10 cellular contexts compared by ENCODE assay signal in genomic region chr1:232575524-232576040, GRCh38. TPM values are rescaled to one million over a fixed set of nuclear protein-coding genes. Genes with fewer than 3 reads are reported as not detected.
DNase-seq lines count a peak whose midpoint lies in the region; TF ChIP-seq lines count a peak whose summit lies in the region.
"Had no signal": no experiment of that assay in that cellular context is flagged by ENCODE, and none has a peak within 500 bp of the region (broad histone marks: within the 10 kb centered on the region; RNA-seq: fewer than 3 reads in every experiment).

No MANE protein-coding gene starts in this region.

- H3K9me3 Mint-ChIP-seq in chondrocyte (ENCODE audit: low read depth) (no peaks in the 10 kb centered on the region), neural progenitor cell (no peaks in the 10 kb centered on the region)

- H3K36me3 Mint-ChIP-seq in chondrocyte (ENCODE audit: low read depth) (peaks cover 2% of the 10 kb centered on the region), neural progenitor cell (peaks cover 39% of the 10 kb centered on the region)

- no peak overlapping the region for H3K4me3 ChIP-seq in neural progenitor cell
- H3K4me3 ChIP-seq in thyroid gland (replicated peaks in 1 of 3), result no peak overlapping the region

- H3K4me1 Mint-ChIP-seq in chondrocyte (ENCODE audit: low read depth) (peaks cover 16% of the 10 kb centered on the region), neural progenitor cell (peaks cover 59% of the 10 kb centered on the region)

- DNase-seq in EH (ENCODE audit: low read depth) (peak; percentile 30), NCI-H226 (peak; percentile 53), chondrocyte (ENCODE audit: low spot score) (no peak), neural progenitor cell (ENCODE audit: low spot score) (no peak), 8988T (no peak), thyroid gland (no peak)
- no peak for DNase-seq in activated effector memory CD4-positive, alpha-beta T cell treated with anti-CD3 and anti-CD28 coated beads, Interleukin-2, amount 50 U/mL, for 16 hours
- DNase-seq: DMS153, NCI-H1694 treated with DMSO at 0.1 percent for 48 hours had no signal

- TF ChIP-seq POLR2A in thyroid gland (IDR thresholded peaks at IDR 0.05), result no peak

- H3K27ac ChIP-seq in neural progenitor cell (no peak overlapping the region), thyroid gland (peak overlapping the region in 1 of 3 donors; percentile 5)

- H3K9me3 ChIP-seq in neural progenitor cell (ENCODE audit: low read depth), result no peaks in the 10 kb centered on the region
- H3K9me3 ChIP-seq in thyroid gland, result no peaks in the 10 kb centered on the region

- no peak overlapping the region for H3K4me2 ChIP-seq in neural progenitor cell

- H3K79me2 ChIP-seq in neural progenitor cell (ENCODE audit: low read depth), result peaks cover 20% of the 10 kb centered on the region

- 60 to 71% methylated on average over 6 of the region's 6 CpGs for WGBS in thyroid gland, 2 donors

- H3K27me3 ChIP-seq in neural progenitor cell, result no peaks in the 10 kb centered on the region
- H3K27me3 ChIP-seq in thyroid gland, result no peaks in the 10 kb centered on the region

- H3K36me3 ChIP-seq in neural progenitor cell, result no peaks in the 10 kb centered on the region
- H3K36me3 ChIP-seq in thyroid gland, result no peaks in the 10 kb centered on the region

- no peaks in the 10 kb centered on the region for H4K20me1 ChIP-seq in neural progenitor cell (ENCODE audit: low read depth)

- intact Hi-C loops in thyroid gland (cut with DNase I), result no loop called here

- H3K27me3 Mint-ChIP-seq in chondrocyte (ENCODE audit: low read depth), result no peaks in the 10 kb centered on the region
- H3K27me3 Mint-ChIP-seq in neural progenitor cell (ENCODE audit: insufficient read depth, low read depth), result no peaks in the 10 kb centered on the region
- H3K27me3 Mint-ChIP-seq: activated naive CD8-positive, alpha-beta T cell had no signal

- H3K9ac ChIP-seq in neural progenitor cell, result no peak overlapping the region

- peak overlapping the region; percentile 58 for H3K27ac Mint-ChIP-seq in chondrocyte (ENCODE audit: unreplicated experiment)
- H3K27ac Mint-ChIP-seq in neural progenitor cell, result peak overlapping the region; percentile 1
- H3K27ac Mint-ChIP-seq: activated naive CD8-positive, alpha-beta T cell had no signal

- peaks cover 44% of the 10 kb centered on the region for H3F3A ChIP-seq in neural progenitor cell (ENCODE audit: low read depth)

- H2AFZ ChIP-seq in neural progenitor cell (replicated peaks), result no peak overlapping the region

- TF ChIP-seq CTCF in chondrocyte (IDR thresholded peaks at IDR 0.05) (no peak), neural progenitor cell (IDR thresholded peaks at IDR 0.05) (no peak), thyroid gland (IDR thresholded peaks at IDR 0.05) (no peak)

- H3K4me3 Mint-ChIP-seq in chondrocyte (ENCODE audit: unreplicated experiment), result peak overlapping the region; percentile 64
- H3K4me3 Mint-ChIP-seq in neural progenitor cell, result no peak overlapping the region
- H3K4me3 Mint-ChIP-seq: activated naive CD8-positive, alpha-beta T cell had no signal

- peaks cover 54% of the 10 kb centered on the region for H3K4me1 ChIP-seq in neural progenitor cell
- H3K4me1 ChIP-seq in thyroid gland, result peaks cover 6 to 30% of the 10 kb centered on the region in 2 donors

RNA-seq across cellular contexts. Expression of gene SIPA1L2, which starts 54.4 kb away (rescaled TPM):
- 8.9 to 9.5 TPM (median 9.0 TPM) in 3 replicates for total RNA-seq in chondrocyte
- total RNA-seq in neural progenitor cell (ENCODE audit: low replicate concordance), result 19.5 and 24.8 TPM in 2 replicates
- total RNA-seq in thyroid gland, result 10 to 100 TPM; 15.6 to 44.9 (median 31.3) TPM

Comparison
In these comparisons a context has a peak if more than half of its experiments do, and no peak if none do; other contexts are left out.
1. DNase-seq: peak in EH (single experiment) and NCI-H226 (single experiment); none in chondrocyte (single experiment), neural progenitor cell (single experiment), 8988T (single experiment), thyroid gland (0 of 2) and activated effector memory CD4-positive, alpha-beta T cell treated with anti-CD3 and anti-CD28 coated beads, Interleukin-2, amount 50 U/mL, for 16 hours (single experiment).